Comparison of ENCODE assay signal across 24 cellular contexts in the genomic region with DNA sequence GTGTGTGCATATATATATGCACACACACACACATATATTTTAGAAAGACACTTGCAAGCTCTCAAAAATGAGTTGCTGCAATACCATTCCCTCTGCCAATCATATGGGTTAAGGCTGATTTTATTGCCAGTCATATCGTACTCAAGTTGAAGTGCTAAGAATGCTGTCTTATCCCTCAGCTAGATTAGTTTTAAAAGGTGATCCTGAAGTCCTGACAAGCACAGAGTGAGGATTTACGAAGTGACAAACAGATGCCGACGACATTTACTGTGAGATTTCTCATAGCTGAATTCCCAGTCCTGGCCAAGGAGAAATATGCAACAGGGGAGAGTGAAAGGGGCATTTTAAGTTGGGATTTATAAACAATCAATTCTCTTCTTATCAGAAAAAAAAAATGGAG.
"Had no signal": no experiment of that assay in that cellular context is flagged by ENCODE, and none has a peak within 500 bp of the region (broad histone marks: within the 10 kb centered on the region; RNA-seq: fewer than 3 reads in every experiment).

No MANE protein-coding gene starts in this region.

- DNase-seq: stimulated activated CD4-positive, alpha-beta T cell treated with anti-CD3 and anti-CD28 coated beads, Interleukin-2, amount 100 ng/mL, for 48 hours; stimulated activated CD4-positive, alpha-beta T cell treated with anti-CD3 and anti-CD28 coated beads, Interleukin-4, amount 100 ng/mL, for 1 hour; stimulated activated CD4-positive, alpha-beta T cell treated with anti-CD3 and anti-CD28 coated beads, Interleukin-4, amount 100 ng/mL, for 24 hours; stimulated activated CD4-positive, alpha-beta T cell treated with anti-CD3 and anti-CD28 coated beads, Interleukin-4, amount 100 ng/mL, for 4 hours; stimulated activated CD8-positive, alpha-beta memory T cell treated with anti-CD3 and anti-CD28 coated beads, Interleukin-4, amount 100 ng/mL, for 48 hours; stimulated activated naive B cell treated with anti-CD40 and anti-IgM and Interleukin-4, amounts not matched to agents 10 μg/mL and 1 μg/mL and 100 μg/mL, for 72 hours; stimulated activated naive CD4-positive, alpha-beta T cell; stimulated activated naive CD4-positive, alpha-beta T cell treated with Interleukin-2 at 50 U/mL for 16 hours; stimulated activated naive CD8-positive, alpha-beta T cell treated with anti-CD3 and anti-CD28 coated beads, Interleukin-15, amount 100 ng/mL, for 72 hours; stimulated activated naive CD8-positive, alpha-beta T cell treated with anti-CD3 and anti-CD28 coated beads, Interleukin-15, Interleukin-2, amounts not matched to agents 100 U/mL and 50 U/mL, for 24 hours; stomach; substantia nigra; testis; thyroid gland; tibial artery; transverse colon; trophoblast cell; upper lobe of left lung; upper lobe of right lung; uterus had no signal

- H3K9me3 ChIP-seq: stomach, suprapubic skin, testis, thoracic aorta, thyroid gland, tibial artery, tibial nerve, transverse colon, upper lobe of left lung, upper lobe of right lung, uterus, vagina had no signal

- H3K27ac ChIP-seq: stomach, suprapubic skin, testis, thoracic aorta, thyroid gland, tibial artery, tibial nerve, transverse colon, upper lobe of left lung, upper lobe of right lung, uterus, vagina had no signal

- H3K36me3 ChIP-seq: stomach, suprapubic skin, thoracic aorta, thyroid gland, tibial artery, tibial nerve, transverse colon, upper lobe of left lung, upper lobe of right lung, uterus, vagina had no signal

- H3K4me3 ChIP-seq: stomach, suprapubic skin, testis, thoracic aorta, thyroid gland, tibial artery, tibial nerve, transverse colon, upper lobe of left lung, upper lobe of right lung, uterus, vagina had no signal

- H3K27me3 ChIP-seq: stomach, suprapubic skin, testis, thyroid gland, tibial artery, tibial nerve, transverse colon, upper lobe of left lung, upper lobe of right lung, uterus, vagina had no signal
